ENCODE assay signal across 8 cellular contexts in genomic region chr20:3239026-3239866, GRCh38. TPM values are rescaled to one million over a fixed set of nuclear protein-coding genes. Genes with fewer than 3 reads are reported as not detected.
A peak's percentile ranks its signal among the peaks of the same experiment; 100 is the strongest.
DNase-seq lines count a peak whose midpoint lies in the region; ATAC-seq and TF ChIP-seq lines count a peak whose summit lies in the region.

TSS of gene SLC4A11 (minus strand) at chr20:3239190. CDS start at chr20:3239137, 53 bp downstream.

- TF ChIP-seq CTCF in AG04449 (IDR thresholded peaks at IDR 0.05; ENCODE audit: insufficient read depth, low read length, missing control alignments), result no peak
- no peak for TF ChIP-seq CTCF in liver (IDR thresholded peaks at IDR 0.05; ENCODE audit: low read depth, low read length, missing input control)
- no peak for TF ChIP-seq CTCF in stomach (IDR thresholded peaks at IDR 0.05)

- DNase-seq in AG04449 (ENCODE audit: low read depth, low spot score) (no peak), LHCN-M2 (ENCODE audit: low read depth) (peak; percentile 67), T1000 (lab: John Stamatoyannopoulos, UW) (peak; percentile 45), dermis blood vessel endothelial cell (peak; percentile 66), stomach (peak; percentile 80), NCI-H2107 (lab: John Stamatoyannopoulos, UW) (no peak)

- no peak for TF ChIP-seq EP300 in stomach (IDR thresholded peaks at IDR 0.05)

- intact Hi-C loops in stomach (cut with DNase I; ENCODE audit: low total_unique reads), result no loop called here

- no peaks in the 10 kb centered on the region for H3K9me3 ChIP-seq in liver (ENCODE audit: control insufficient read depth in 4 of 4, low read length in 3 of 4)
- no peaks in the 10 kb centered on the region for H3K9me3 ChIP-seq in stomach

- CTCF ChIA-PET in AG04449 (lab: Yijun Ruan, JAX), result interaction anchor here (1.2 to 2.0 kb wide), 3 partner anchors 8 to 75 kb away, joined by 3 to 7 read pairs (median 6); no protein-coding TSS in a partner anchor

- no peak within 1 kb of the TSS for H3K9ac ChIP-seq in liver (ENCODE audit: low read depth in 1 of 2, low read length in 2 of 2)

- TF ChIP-seq RAD21 in liver (IDR thresholded peaks at IDR 0.05), result no peak

- peaks cover 8 to 21% (median 14%) of the 10 kb centered on the region in 4 donors for H3K4me1 ChIP-seq in liver (ENCODE audit: control insufficient read depth in 4 of 4, insufficient read depth in 4 of 4, low read length in 3 of 4)
- peaks cover 13 to 37% (median 28%) of the 10 kb centered on the region in 4 donors for H3K4me1 ChIP-seq in stomach

- peak within 1 kb of the TSS; percentile 55 for H3K4me3 ChIP-seq in AG04449 (ENCODE audit: low read depth, low read length)
- peak within 1 kb of the TSS; percentile 18 to 76 (median 36) for H3K4me3 ChIP-seq in liver (ENCODE audit: low read depth in 1 of 3, low read length in 3 of 3)
- peak within 1 kb of the TSS; percentile 67 to 92 (median 81) for H3K4me3 ChIP-seq in stomach

- WGBS in liver, result 2% methylated on average over 107 of the region's 107 CpGs
- 0 to 4% (median 1%) methylated on average over 21 to 107 of the region's 107 CpGs for WGBS in stomach, 5 donors

- H3K27me3 ChIP-seq in liver (ENCODE audit: control insufficient read depth in 4 of 4, insufficient read depth in 4 of 4, low read length in 3 of 4) (peaks cover 0 to 8% (median 1%) of the 10 kb centered on the region in 4 donors), stomach (peaks cover 0 to 92% (median 38%) of the 10 kb centered on the region in 3 donors)

- ATAC-seq in GM18498 (IDR thresholded peaks at IDR 0.05; ENCODE audit: unreplicated experiment), result peak; percentile 60

- POLR2A ChIA-PET in AG04449 (lab: Yijun Ruan, JAX), result interaction anchor here (0.6 to 1.0 kb wide), 3 partner anchors 9 to 556 kb away, joined by 3 to 5 read pairs (median 3); no protein-coding TSS in a partner anchor

- H3K27ac ChIP-seq in liver (ENCODE audit: low read depth in 1 of 2, low read length in 2 of 2) (no peak within 1 kb of the TSS), stomach (peak within 1 kb of the TSS in 3 of 5 donors; percentile 11 to 66 (median 34))

- H3K36me3 ChIP-seq in liver (ENCODE audit: control insufficient read depth in 4 of 4, insufficient read depth in 3 of 4, low read depth in 1 of 4, low read length in 3 of 4) (no peaks in the 10 kb centered on the region), stomach (no peaks in the 10 kb centered on the region)

- no peak for TF ChIP-seq POLR2A in stomach (IDR thresholded peaks at IDR 0.05)

TF ChIP-seq in liver, 16 proteins besides CTCF, POLR2A, EP300 and RAD21:
- TF ChIP-seq NR2F2 (IDR thresholded peaks at IDR 0.05), result no peak
- no peak for TF ChIP-seq GABPA (IDR thresholded peaks at IDR 0.05 in 1 of 2, conservative IDR thresholded peaks at IDR 0.05 in 1 of 2)
- no peak for TF ChIP-seq JUND (IDR thresholded peaks at IDR 0.05)
- no peak for TF ChIP-seq MAX (IDR thresholded peaks at IDR 0.05)
- TF ChIP-seq ZBTB33 (IDR thresholded peaks at IDR 0.05), result no peak
- TF ChIP-seq HNF4A (conservative IDR thresholded peaks at IDR 0.05), result no peak
- no peak for TF ChIP-seq TAF1 (conservative IDR thresholded peaks at IDR 0.05)
- TF ChIP-seq EGR1 (IDR thresholded peaks at IDR 0.05; ENCODE audit: low read depth in 2 of 2), result no peak
- no peak for TF ChIP-seq FOXA2 (IDR thresholded peaks at IDR 0.05)
- no peak for TF ChIP-seq YY1 (IDR thresholded peaks at IDR 0.05)
- TF ChIP-seq SP1 (IDR thresholded peaks at IDR 0.05), result no peak
- TF ChIP-seq ATF3 (IDR thresholded peaks at IDR 0.05), result no peak
- no peak for TF ChIP-seq RXRA (IDR thresholded peaks at IDR 0.05)
- TF ChIP-seq FOXA1 (IDR thresholded peaks at IDR 0.05), result no peak
- no peak for TF ChIP-seq HNF4G (IDR thresholded peaks at IDR 0.05)

RNA-seq across cellular contexts. Expression of gene SLC4A11, which starts in this region (rescaled TPM):
- total RNA-seq in LHCN-M2 (2014; rRNA removed) (3.1 and 3.7 TPM in 2 replicates), dermis blood vessel endothelial cell (7.5 and 14.9 TPM in 2 replicates), liver (under 1 TPM; under 0.01 to 0.05 TPM), stomach (10 to 100 TPM in 1 of 5 donors, 1 to 10 TPM in 2, under 1 TPM in 1, not detected in 1; 0.37 to 22.3 (median 7.8) TPM)
- 1.6 TPM for polyA plus RNA-seq in LHCN-M2 (2012)
- polyA plus RNA-seq in liver (under 1 TPM; 0.08 to 0.13 TPM), stomach (10 to 100 TPM in 1 of 3 donors, under 1 TPM in 2; 0.46 to 11.2 (median 0.87) TPM)

Comparison
In these comparisons a context has a peak if more than half of its experiments do, and no peak if none do; other contexts are left out.
1. DNase-seq: peak in LHCN-M2 (single experiment), T1000 (single experiment), dermis blood vessel endothelial cell (single experiment) and stomach (single experiment); none in AG04449 (single experiment) and NCI-H2107 (single experiment).
2. H3K27ac ChIP-seq: peak in stomach (3 of 5); none in liver (0 of 2).
3. Peak in every context shown above with its lines, with median percentiles within 50 percentile points of each other: H3K4me3 ChIP-seq.